Comparison of ENCODE assay signal across 1 cellular context in genomic region chr2:196177124-196177523, GRCh38.
TF ChIP-seq lines count a peak whose summit lies in the region.

No MANE protein-coding gene starts in this region.

TF ChIP-seq in K562, 482 proteins besides CTCF, POLR2A, EP300 and RAD21 (continued from another document and continues in another):
- TF ChIP-seq ZNF407 (IDR thresholded peaks at IDR 0.05; ENCODE audit: low read depth) = no peak
- peak; percentile 91 for TF ChIP-seq TEAD4 (IDR thresholded peaks at IDR 0.05; ENCODE audit: low read length)
- no peak for TF ChIP-seq TEAD4 (CRISPR knock-in tag; IDR thresholded peaks at IDR 0.05; ENCODE audit: borderline replicate concordance)
- TF ChIP-seq HLTF (IDR thresholded peaks at IDR 0.05) = no peak
- TF ChIP-seq DNMT1 (IDR thresholded peaks at IDR 0.05) = no peak
- TF ChIP-seq TAL1 (IDR thresholded peaks at IDR 0.05) = peak; percentile 80
- TF ChIP-seq, protein P1, sequence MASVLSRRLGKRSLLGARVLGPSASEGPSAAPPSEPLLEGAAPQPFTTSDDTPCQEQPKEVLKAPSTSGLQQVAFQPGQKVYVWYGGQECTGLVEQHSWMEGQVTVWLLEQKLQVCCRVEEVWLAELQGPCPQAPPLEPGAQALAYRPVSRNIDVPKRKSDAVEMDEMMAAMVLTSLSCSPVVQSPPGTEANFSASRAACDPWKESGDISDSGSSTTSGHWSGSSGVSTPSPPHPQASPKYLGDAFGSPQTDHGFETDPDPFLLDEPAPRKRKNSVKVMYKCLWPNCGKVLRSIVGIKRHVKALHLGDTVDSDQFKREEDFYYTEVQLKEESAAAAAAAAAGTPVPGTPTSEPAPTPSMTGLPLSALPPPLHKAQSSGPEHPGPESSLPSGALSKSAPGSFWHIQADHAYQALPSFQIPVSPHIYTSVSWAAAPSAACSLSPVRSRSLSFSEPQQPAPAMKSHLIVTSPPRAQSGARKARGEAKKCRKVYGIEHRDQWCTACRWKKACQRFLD (CRISPR knock-in tag; IDR thresholded peaks at IDR 0.05) = no peak
- TF ChIP-seq MECOM (CRISPR knock-in tag; IDR thresholded peaks at IDR 0.05) = peak; percentile 45; the same call in 1 of the 2 replicates
- no peak for TF ChIP-seq ZNF76 (CRISPR knock-in tag; IDR thresholded peaks at IDR 0.05; ENCODE audit: borderline replicate concordance)
- no peak for TF ChIP-seq TARDBP (IDR thresholded peaks at IDR 0.05)
- TF ChIP-seq TSHZ1 (CRISPR knock-in tag; IDR thresholded peaks at IDR 0.05) = no peak
- TF ChIP-seq, protein P2, sequence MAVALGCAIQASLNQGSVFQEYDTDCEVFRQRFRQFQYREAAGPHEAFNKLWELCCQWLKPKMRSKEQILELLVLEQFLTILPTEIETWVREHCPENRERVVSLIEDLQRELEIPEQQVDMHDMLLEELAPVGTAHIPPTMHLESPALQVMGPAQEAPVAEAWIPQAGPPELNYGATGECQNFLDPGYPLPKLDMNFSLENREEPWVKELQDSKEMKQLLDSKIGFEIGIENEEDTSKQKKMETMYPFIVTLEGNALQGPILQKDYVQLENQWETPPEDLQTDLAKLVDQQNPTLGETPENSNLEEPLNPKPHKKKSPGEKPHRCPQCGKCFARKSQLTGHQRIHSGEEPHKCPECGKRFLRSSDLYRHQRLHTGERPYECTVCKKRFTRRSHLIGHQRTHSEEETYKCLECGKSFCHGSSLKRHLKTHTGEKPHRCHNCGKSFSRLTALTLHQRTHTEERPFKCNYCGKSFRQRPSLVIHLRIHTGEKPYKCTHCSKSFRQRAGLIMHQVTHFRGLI (CRISPR knock-in tag; IDR thresholded peaks at IDR 0.05) = no peak
- no peak for TF ChIP-seq ZNF217 (CRISPR knock-in tag; IDR thresholded peaks at IDR 0.05)
- no peak for TF ChIP-seq PURB (CRISPR knock-in tag; IDR thresholded peaks at IDR 0.05; ENCODE audit: low read depth)
- TF ChIP-seq BHLHE40 (IDR thresholded peaks at IDR 0.05; ENCODE audit: low read length) = no peak; the same call in 1 of the 2 replicates
- no peak for TF ChIP-seq ZNF445 (CRISPR knock-in tag; IDR thresholded peaks at IDR 0.05; ENCODE audit: low read depth)
- TF ChIP-seq ZNF668 (CRISPR knock-in tag; IDR thresholded peaks at IDR 0.05) = no peak
- TF ChIP-seq ETV1 (tag; conservative IDR thresholded peaks at IDR 0.05; ENCODE audit: low read depth) = no peak
- no peak for TF ChIP-seq MCM3 (IDR thresholded peaks at IDR 0.05)
- no peak for TF ChIP-seq PCBP2 (IDR thresholded peaks at IDR 0.05; ENCODE audit: low read depth, low read length, poor library complexity, severe bottlenecking)
- peak; percentile 74 for TF ChIP-seq MTA2 (IDR thresholded peaks at IDR 0.05; ENCODE audit: low read depth)
- no peak for TF ChIP-seq GTF2E2 (tag; IDR thresholded peaks at IDR 0.05)
- TF ChIP-seq RCOR1 (IDR thresholded peaks at IDR 0.05; ENCODE audit: borderline replicate concordance in 1 of 2, low read depth in 2 of 2, low read length in 2 of 2) = peak in 1 of 2 experiments; percentile 54; a peak in 1 of 4 replicates
- no peak for TF ChIP-seq ZNF436 (CRISPR knock-in tag; IDR thresholded peaks at IDR 0.05)
- TF ChIP-seq ZBTB40 (IDR thresholded peaks at IDR 0.05) = no peak
- TF ChIP-seq ZBTB40 (CRISPR knock-in tag; IDR thresholded peaks at IDR 0.05) = no peak
- TF ChIP-seq ZNF551 (CRISPR knock-in tag; IDR thresholded peaks at IDR 0.05) = no peak
- TF ChIP-seq SMARCA5 (IDR thresholded peaks at IDR 0.05) = no peak
- TF ChIP-seq, protein P3, sequence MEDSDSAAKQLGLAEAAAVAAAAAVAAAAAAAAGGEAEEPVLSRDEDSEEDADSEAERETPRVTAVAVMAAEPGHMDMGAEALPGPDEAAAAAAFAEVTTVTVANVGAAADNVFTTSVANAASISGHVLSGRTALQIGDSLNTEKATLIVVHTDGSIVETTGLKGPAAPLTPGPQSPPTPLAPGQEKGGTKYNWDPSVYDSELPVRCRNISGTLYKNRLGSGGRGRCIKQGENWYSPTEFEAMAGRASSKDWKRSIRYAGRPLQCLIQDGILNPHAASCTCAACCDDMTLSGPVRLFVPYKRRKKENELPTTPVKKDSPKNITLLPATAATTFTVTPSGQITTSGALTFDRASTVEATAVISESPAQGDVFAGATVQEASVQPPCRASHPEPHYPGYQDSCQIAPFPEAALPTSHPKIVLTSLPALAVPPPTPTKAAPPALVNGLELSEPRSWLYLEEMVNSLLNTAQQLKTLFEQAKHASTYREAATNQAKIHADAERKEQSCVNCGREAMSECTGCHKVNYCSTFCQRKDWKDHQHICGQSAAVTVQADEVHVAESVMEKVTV (CRISPR knock-in tag; IDR thresholded peaks at IDR 0.05) = no peak
- TF ChIP-seq STAT5B (CRISPR knock-in tag; IDR thresholded peaks at IDR 0.05) = no peak
- no peak for TF ChIP-seq RFX1 (IDR thresholded peaks at IDR 0.05)
